ENCODE assay signal across 21 cellular contexts in the genomic region with DNA sequence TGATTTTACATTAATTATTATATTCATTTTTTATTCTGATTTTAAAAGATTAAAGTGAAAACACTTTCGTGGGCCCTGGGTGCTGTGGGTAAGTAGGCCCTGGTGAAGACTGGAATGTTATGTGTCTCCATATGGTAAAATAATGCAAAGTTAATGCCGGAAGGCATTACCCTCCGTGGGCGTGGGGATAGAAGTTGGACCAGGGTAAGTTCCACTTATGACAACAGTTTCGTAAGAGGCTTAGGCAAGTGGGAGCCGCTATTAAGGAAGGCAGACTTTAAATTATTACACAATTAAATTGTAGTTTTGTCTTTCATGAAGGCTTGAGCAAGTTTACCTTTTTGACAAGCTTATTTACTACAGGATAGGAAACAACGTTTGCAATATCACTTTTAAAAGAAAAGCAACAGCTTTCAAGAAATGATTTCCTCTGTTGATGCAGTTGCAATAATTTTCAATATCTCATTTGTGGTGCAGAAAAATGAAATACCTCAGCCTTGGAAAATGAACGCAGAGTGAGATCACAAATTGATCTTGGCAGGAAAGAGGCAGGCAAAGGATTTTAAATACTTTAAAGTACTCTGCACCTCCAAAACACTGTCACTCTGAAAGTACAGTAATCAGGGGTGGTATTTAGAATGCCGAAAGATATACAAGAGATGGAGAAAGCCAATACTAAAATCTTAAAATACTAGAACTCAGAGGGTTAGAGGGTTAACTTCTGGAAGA.
DNase-seq lines count a peak whose midpoint lies in the region; ATAC-seq, FAIRE-seq and TF ChIP-seq lines count a peak whose summit lies in the region.
"Had no signal": no experiment of that assay in that cellular context is flagged by ENCODE, and none has a peak within 500 bp of the region (broad histone marks: within the 10 kb centered on the region; RNA-seq: fewer than 3 reads in every experiment).

No MANE protein-coding gene starts in this region.

- peak overlapping the region; percentile 36 for H3K27ac ChIP-seq in left ventricle myocardium inferior (replicated peaks)
- no peak overlapping the region for H3K27ac ChIP-seq in right atrium auricular region
- H3K27ac ChIP-seq in right lobe of liver, result peak overlapping the region in 2 of 3 donors; percentile 2 to 59
- H3K27ac ChIP-seq in thoracic aorta, result peak overlapping the region; percentile 34 to 39
- H3K27ac ChIP-seq in kidney (ENCODE audit: low read depth in 2 of 2, low read length in 2 of 2), result no peak overlapping the region
- H3K27ac ChIP-seq: WERI-Rb-1 had no signal

- H3K4me1 ChIP-seq in left ventricle myocardium inferior (peaks cover 5% of the 10 kb centered on the region), right atrium auricular region (peaks cover 0 to 11% of the 10 kb centered on the region in 2 donors), right lobe of liver (peaks cover 0 to 38% (median 2%) of the 10 kb centered on the region in 4 donors), thoracic aorta (ENCODE audit: control insufficient read depth in 1 of 2, low read depth in 2 of 2) (peaks cover 3 to 28% of the 10 kb centered on the region in 2 donors), kidney (ENCODE audit: control insufficient read depth in 1 of 2, insufficient read depth in 1 of 2, low read depth in 1 of 2, low read length in 2 of 2) (peaks cover 0 to 3% of the 10 kb centered on the region in 2 donors)

- WGBS in right lobe of liver (ENCODE audit: insufficient coverage, low coverage, low lambda C conversion rate, missing lambda C conversion rate), result 30% methylated on average over 9 of the region's 9 CpGs

- no peak overlapping the region for H3K4me3 ChIP-seq in left ventricle myocardium inferior
- H3K4me3 ChIP-seq in right atrium auricular region, result no peak overlapping the region
- no peak overlapping the region for H3K4me3 ChIP-seq in cardiac fibroblast (replicated peaks in 1 of 2; ENCODE audit: low read depth in 2 of 2, low read length in 2 of 2)
- no peak overlapping the region for H3K4me3 ChIP-seq in right lobe of liver
- peak overlapping the region; percentile 9 for H3K4me3 ChIP-seq in thoracic aorta
- H3K4me3 ChIP-seq in kidney (ENCODE audit: low read length in 2 of 2), result no peak overlapping the region

- H3K9ac ChIP-seq in kidney (ENCODE audit: low read length in 2 of 2), result no peak overlapping the region

- TF ChIP-seq CTCF in left ventricle myocardium inferior (IDR thresholded peaks at IDR 0.05; ENCODE audit: borderline replicate concordance) (no peak), right atrium auricular region (IDR thresholded peaks at IDR 0.05) (no peak), cardiac fibroblast (IDR thresholded peaks at IDR 0.05; ENCODE audit: low read depth, low read length) (no peak), right lobe of liver (IDR thresholded peaks at IDR 0.05) (no peak), thoracic aorta (IDR thresholded peaks at IDR 0.05) (no peak), kidney (IDR thresholded peaks at IDR 0.05; ENCODE audit: borderline replicate concordance, extremely low read depth, insufficient read depth) (no peak)

- DNase-seq in left ventricle myocardium inferior (no peak), right atrium auricular region (ENCODE audit: low spot score) (no peak), cardiac fibroblast (ENCODE audit: low read depth in 2 of 2) (peak; percentile 19 to 41), right lobe of liver (no peak), thoracic aorta (ENCODE audit: low spot score) (no peak), kidney (no peak), globus pallidus (ENCODE audit: low spot score) (no peak)
- DNase-seq: activated CD4-positive, alpha-beta T cell treated with anti-CD3 and anti-CD28 coated beads, Interleukin-2, amount 10 ng/mL, durations not matched to agents 7 days and 5 days; central memory CD4-positive, alpha-beta T cell; islet precursor cell; KBM-7; mammary epithelial cell; MV-4-11; occipital lobe; PC-3; retina; stimulated activated CD8-positive, alpha-beta memory T cell treated with anti-CD3 and anti-CD28 coated beads, Interleukin-4, amount 100 ng/mL, for 48 hours; WERI-Rb-1 had no signal

- intact Hi-C loops in left ventricle myocardium inferior (cut with micrococcal nuclease) (no loop called here), right lobe of liver (cut with DNase I) (no loop called here), kidney (cut with DNase I) (no loop called here)

- H3K9me3 ChIP-seq in left ventricle myocardium inferior (replicated peaks) (no peaks in the 10 kb centered on the region), right atrium auricular region (no peaks in the 10 kb centered on the region), right lobe of liver (no peaks in the 10 kb centered on the region), thoracic aorta (no peaks in the 10 kb centered on the region), kidney (ENCODE audit: control insufficient read depth in 1 of 2, low read length in 2 of 2) (no peaks in the 10 kb centered on the region)

- no peaks in the 10 kb centered on the region for H3K36me3 ChIP-seq in left ventricle myocardium inferior
- H3K36me3 ChIP-seq in right atrium auricular region, result no peaks in the 10 kb centered on the region
- no peaks in the 10 kb centered on the region for H3K36me3 ChIP-seq in right lobe of liver
- H3K36me3 ChIP-seq in thoracic aorta, result no peaks in the 10 kb centered on the region
- no peaks in the 10 kb centered on the region for H3K36me3 ChIP-seq in kidney (ENCODE audit: control insufficient read depth in 1 of 2, insufficient read depth in 2 of 2, low read length in 2 of 2)
- H3K36me3 ChIP-seq: WERI-Rb-1 had no signal

- TF ChIP-seq POLR2A in right lobe of liver (IDR thresholded peaks at IDR 0.05), result no peak

- ATAC-seq in right lobe of liver (peak; percentile 67 to 78 (median 70)), thoracic aorta (ENCODE audit: insufficient number of reproducible peaks, low FRiP score, low read depth) (no peak), HG02623 (IDR thresholded peaks at IDR 0.05; ENCODE audit: unreplicated experiment) (no peak)
- ATAC-seq: PC-3 had no signal

- H3K27me3 ChIP-seq in left ventricle myocardium inferior (ENCODE audit: low read depth) (no peaks in the 10 kb centered on the region), right atrium auricular region (no peaks in the 10 kb centered on the region), right lobe of liver (no peaks in the 10 kb centered on the region), thoracic aorta (replicated peaks; ENCODE audit: insufficient read depth) (no peaks in the 10 kb centered on the region)

- no peak for FAIRE-seq in kidney (lab: Jason Lieb, UNC)
- FAIRE-seq: frontal cortex, GM12891 had no signal

Comparison
In these comparisons a context has a peak if more than half of its experiments do, and no peak if none do; other contexts are left out.
1. H3K27ac ChIP-seq: peak in left ventricle myocardium inferior (single experiment), right lobe of liver (2 of 3) and thoracic aorta (2 of 2); none in right atrium auricular region (0 of 2) and kidney (0 of 2).
2. DNase-seq: peak in cardiac fibroblast (2 of 2); none in left ventricle myocardium inferior (single experiment), right atrium auricular region (single experiment), right lobe of liver (0 of 3), thoracic aorta (single experiment), kidney (single experiment) and globus pallidus (single experiment).
3. ATAC-seq: peak in right lobe of liver (4 of 4); none in thoracic aorta (single experiment) and HG02623 (single experiment).